In the genomic region with DNA sequence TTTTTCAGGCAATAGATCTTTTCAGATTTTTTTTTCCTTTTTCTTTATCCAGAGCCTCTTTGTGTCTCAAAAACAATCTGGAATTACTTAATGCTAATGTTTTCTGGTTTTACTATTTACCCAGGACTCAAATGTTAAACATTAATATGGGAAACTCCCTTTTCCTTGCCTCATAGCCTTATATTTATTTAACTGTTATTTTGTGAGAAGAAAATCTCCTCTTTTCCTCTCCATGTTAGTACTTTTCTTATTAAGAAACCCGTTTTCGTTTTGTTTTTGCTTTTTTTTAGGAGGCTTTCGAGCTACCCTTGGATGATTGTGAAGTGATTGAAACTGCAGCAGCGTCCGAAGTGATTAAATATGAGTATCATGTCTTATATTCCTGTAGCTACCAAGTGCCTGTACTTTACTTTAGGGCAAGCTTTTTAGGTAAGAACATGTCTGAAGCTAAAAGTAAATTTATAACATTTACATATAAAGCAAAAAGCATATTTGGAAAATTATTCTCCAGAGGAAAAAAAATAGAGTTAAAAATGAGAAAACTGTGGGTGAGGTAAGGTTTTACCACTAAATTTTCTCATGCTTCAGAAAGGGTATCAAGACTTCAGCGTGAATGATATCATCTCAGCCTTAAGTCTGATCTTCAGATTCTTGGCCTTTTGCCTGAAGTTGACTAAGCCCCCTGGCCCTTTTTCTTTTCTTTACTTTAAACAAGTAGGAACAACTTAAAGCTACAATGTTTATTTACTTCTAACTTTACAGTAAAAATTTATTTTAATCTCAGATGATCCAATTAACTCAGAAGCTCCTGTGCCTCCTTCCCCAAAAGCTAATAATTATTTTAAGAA, we compare ENCODE assay signal across 13 cellular contexts.
A peak's percentile ranks its signal among the peaks of the same experiment; 100 is the strongest.
DNase-seq lines count a peak whose midpoint lies in the region; ATAC-seq, FAIRE-seq and TF ChIP-seq lines count a peak whose summit lies in the region.
"Had no signal": no experiment of that assay in that cellular context is flagged by ENCODE, and none has a peak within 500 bp of the region (broad histone marks: within the 10 kb centered on the region; RNA-seq: fewer than 3 reads in every experiment).

No MANE protein-coding gene starts in this region.

- ATAC-seq in heart left ventricle = peak in 1 of 4 donors; percentile 36
- no peak for ATAC-seq in right cardiac atrium
- ATAC-seq in HG03095 (IDR thresholded peaks at IDR 0.05; ENCODE audit: unreplicated experiment) = no peak
- no peak for ATAC-seq in aorta (ENCODE audit: low FRiP score)
- ATAC-seq: activated CD8-positive, alpha-beta T cell treated with anti-CD3 and anti-CD28 coated beads for 36 hours had no signal

- H3K27me3 Mint-ChIP-seq in brain = no peaks in the 10 kb centered on the region
- H3K27me3 Mint-ChIP-seq: activated CD8-positive, alpha-beta T cell treated with anti-CD3 and anti-CD28 coated beads for 36 hours had no signal

- peaks cover 0 to 26% (median 12%) of the 10 kb centered on the region in 12 donors for H3K4me1 ChIP-seq in heart left ventricle
- peaks cover 3% of the 10 kb centered on the region for H3K4me1 ChIP-seq in right cardiac atrium (ENCODE audit: control insufficient read depth, insufficient read depth, low read length)
- no peaks in the 10 kb centered on the region for H3K4me1 ChIP-seq in aorta (ENCODE audit: control insufficient read depth in 1 of 2, insufficient read depth in 2 of 2, low read length in 2 of 2)

- H3K9me3 Mint-ChIP-seq in brain = no peaks in the 10 kb centered on the region
- H3K9me3 Mint-ChIP-seq: activated CD8-positive, alpha-beta T cell treated with anti-CD3 and anti-CD28 coated beads for 36 hours had no signal

- TF ChIP-seq CTCF in heart left ventricle (IDR thresholded peaks at IDR 0.05) = no peak
- no peak for TF ChIP-seq CTCF in brain (conservative IDR thresholded peaks at IDR 0.05)
- no peak for TF ChIP-seq CTCF in kidney epithelial cell (IDR thresholded peaks at IDR 0.05; ENCODE audit: insufficient read depth, low read length, poor library complexity, severe bottlenecking)

- no peaks in the 10 kb centered on the region for H3K27me3 ChIP-seq in heart left ventricle
- no peaks in the 10 kb centered on the region for H3K27me3 ChIP-seq in right cardiac atrium (ENCODE audit: control insufficient read depth, insufficient read depth)
- no peaks in the 10 kb centered on the region for H3K27me3 ChIP-seq in kidney epithelial cell (ENCODE audit: control insufficient read depth, insufficient read depth, low read length)
- H3K27me3 ChIP-seq in aorta (ENCODE audit: control insufficient read depth in 1 of 2, insufficient read depth in 2 of 2, low read length in 1 of 2) = no peaks in the 10 kb centered on the region

- H3K36me3 ChIP-seq in heart left ventricle = no peaks in the 10 kb centered on the region
- H3K36me3 ChIP-seq in kidney epithelial cell (ENCODE audit: control insufficient read depth, insufficient read depth, low read length) = no peaks in the 10 kb centered on the region
- no peaks in the 10 kb centered on the region for H3K36me3 ChIP-seq in aorta (ENCODE audit: control insufficient read depth in 1 of 2, insufficient read depth in 2 of 2, low read length in 1 of 2)
- H3K36me3 ChIP-seq: HAP-1 had no signal

- DNase-seq in heart left ventricle (no peak), right cardiac atrium (no peak), kidney epithelial cell (ENCODE audit: low read depth) (peak; percentile 75), urothelium cell line (ENCODE audit: low spot score) (peak; percentile 28), GM19239 (ENCODE audit: insufficient read length, low spot score) (no peak), aorta (no peak)
- DNase-seq: activated CD8-positive, alpha-beta T cell treated with anti-CD3 and anti-CD28 coated beads for 36 hours; stimulated activated CD4-positive, alpha-beta T cell treated with anti-CD3 and anti-CD28 coated beads, Interleukin-4, amount 100 ng/mL, for 24 hours had no signal

- WGBS in heart left ventricle, 4 donors = 65 to 74% (median 72%) methylated on average over 6 of the region's 6 CpGs
- 54% methylated on average over 6 of the region's 6 CpGs for WGBS in right cardiac atrium
- 59 to 61% methylated on average over 6 of the region's 6 CpGs for WGBS in aorta, 2 donors

- no peak for FAIRE-seq in urothelium cell line (lab: Jason Lieb, UNC)
- FAIRE-seq in GM19239 (lab: Jason Lieb, UNC) = no peak
- FAIRE-seq: colon had no signal

- no peak for TF ChIP-seq POLR2A in heart left ventricle (IDR thresholded peaks at IDR 0.05)

- no peaks in the 10 kb centered on the region for H3K36me3 Mint-ChIP-seq in brain

- intact Hi-C loops in heart left ventricle (cut with DNase I) = loop anchor here in 9 of 10 donors (2.0 to 10.0 kb wide), 16 partner anchors 58 to 740 kb away; a partner anchor contains a TSS
- intact Hi-C loops in right cardiac atrium (cut with DNase I) = loop anchor here in 3 of 4 donors (10.0 kb wide), 4 partner anchors 310 to 740 kb away; a partner anchor contains a TSS
- intact Hi-C loops in aorta (cut with DNase I) = loop anchor here (10.0 kb wide), 4 partner anchors 190 to 420 kb away; a partner anchor contains a TSS

- peak overlapping the region in 3 of 5 experiments; percentile 14 to 54 (median 20) for H3K4me3 Mint-ChIP-seq in brain
- H3K4me3 Mint-ChIP-seq: activated CD8-positive, alpha-beta T cell treated with anti-CD3 and anti-CD28 coated beads for 36 hours had no signal

- H3K4me3 ChIP-seq in heart left ventricle = peak overlapping the region in 1 of 12 donors; percentile 1
- no peak overlapping the region for H3K4me3 ChIP-seq in right cardiac atrium (ENCODE audit: low read length)
- H3K4me3 ChIP-seq in kidney epithelial cell (ENCODE audit: low read depth, low read length) = no peak overlapping the region
- H3K4me3 ChIP-seq in aorta (ENCODE audit: low read length in 2 of 2) = no peak overlapping the region
- H3K4me3 ChIP-seq: HAP-1, lung had no signal

- H3K9me3 ChIP-seq in heart left ventricle (no peaks in the 10 kb centered on the region), right cardiac atrium (ENCODE audit: control insufficient read depth, low read length) (no peaks in the 10 kb centered on the region), aorta (ENCODE audit: control insufficient read depth, low read length) (no peaks in the 10 kb centered on the region)
- H3K9me3 ChIP-seq: HAP-1 had no signal

- H3K27ac Mint-ChIP-seq in brain = peak overlapping the region; percentile 83 to 96 (median 89)
- H3K27ac Mint-ChIP-seq: activated CD8-positive, alpha-beta T cell treated with anti-CD3 and anti-CD28 coated beads for 36 hours had no signal

- H3K27ac ChIP-seq in heart left ventricle (peak overlapping the region in 9 of 12 donors; percentile 7 to 59 (median 42)), right cardiac atrium (ENCODE audit: low read length) (no peak overlapping the region), aorta (ENCODE audit: low read depth in 1 of 2, low read length in 2 of 2) (no peak overlapping the region)

- peaks cover 72% of the 10 kb centered on the region for H3K4me1 Mint-ChIP-seq in brain

Comparison
In these comparisons a context has a peak if more than half of its experiments do, and no peak if none do; other contexts are left out.
1. H3K27ac ChIP-seq: peak in heart left ventricle (9 of 12); none in right cardiac atrium (single experiment) and aorta (0 of 2).
2. DNase-seq: peak in kidney epithelial cell (single experiment) and urothelium cell line (single experiment); none in heart left ventricle (0 of 5), right cardiac atrium (0 of 3), GM19239 (single experiment) and aorta (0 of 2).